In genomic region chr10:29107866-29108498, GRCh38 we compare ENCODE assay signal across 16 cellular contexts.
A peak's percentile ranks its signal among the peaks of the same experiment; 100 is the strongest.
DNase-seq lines count a peak whose midpoint lies in the region; ATAC-seq and TF ChIP-seq lines count a peak whose summit lies in the region.
"Had no signal": no experiment of that assay in that cellular context is flagged by ENCODE, and none has a peak within 500 bp of the region (broad histone marks: within the 10 kb centered on the region; RNA-seq: fewer than 3 reads in every experiment).

No MANE protein-coding gene starts in this region.

- peak overlapping the region; percentile 56 for H4K8ac ChIP-seq in trophoblast cell (ENCODE audit: low read depth, low read length)

- intact Hi-C loops in heart left ventricle (cut with DNase I), result no loop called here

- peak overlapping the region; percentile 85 for H3K14ac ChIP-seq in trophoblast cell (ENCODE audit: low read length)

- TF ChIP-seq CTCF in cardiac muscle cell (IDR thresholded peaks at IDR 0.05; ENCODE audit: low read depth, low read length) (no peak), heart left ventricle (IDR thresholded peaks at IDR 0.05) (no peak), HEK293 (tag by site-specific recombination; IDR thresholded peaks at IDR 0.05) (no peak), VCaP (conservative IDR thresholded peaks at IDR 0.05) (no peak)

- no peaks in the 10 kb centered on the region for H3K36me3 ChIP-seq in cardiac muscle cell
- no peaks in the 10 kb centered on the region for H3K36me3 ChIP-seq in heart left ventricle
- H3K36me3 ChIP-seq in HEK293 (ENCODE audit: control insufficient read depth in 2 of 2, insufficient read depth in 1 of 2, low read length in 2 of 2), result no peaks in the 10 kb centered on the region
- H3K36me3 ChIP-seq in trophoblast cell (ENCODE audit: control insufficient read depth in 1 of 2, insufficient read depth in 2 of 2, low read length in 2 of 2), result peaks cover 0 to 2% of the 10 kb centered on the region in 2 experiments
- H3K36me3 ChIP-seq: HAP-1 had no signal

- H3K79me2 ChIP-seq in trophoblast cell (ENCODE audit: control insufficient read depth, insufficient read depth, low read length, poor library complexity), result peaks cover 12% of the 10 kb centered on the region

- no peak overlapping the region for H4K12ac ChIP-seq in trophoblast cell (ENCODE audit: low read depth, low read length)

- peak overlapping the region; percentile 50 for H3K4ac ChIP-seq in trophoblast cell (ENCODE audit: low read depth, low read length)

- no peaks in the 10 kb centered on the region for H3K9me3 ChIP-seq in cardiac muscle cell (ENCODE audit: low read depth)
- no peaks in the 10 kb centered on the region for H3K9me3 ChIP-seq in heart left ventricle
- no peaks in the 10 kb centered on the region for H3K9me3 ChIP-seq in HEK293 (ENCODE audit: control insufficient read depth, insufficient read depth, low read depth, low read length)
- H3K9me3 ChIP-seq in trophoblast cell (ENCODE audit: insufficient read depth, low read depth, low read length), result no peaks in the 10 kb centered on the region
- H3K9me3 ChIP-seq: HAP-1 had no signal

- TF ChIP-seq POLR2A in heart left ventricle (IDR thresholded peaks at IDR 0.05), result no peak

- H2BK120ac ChIP-seq in trophoblast cell (ENCODE audit: insufficient read depth, low read length, poor library complexity), result peak overlapping the region; percentile 94

- H3K27ac ChIP-seq in cardiac muscle cell, result peak overlapping the region; percentile 83
- no peak overlapping the region for H3K27ac ChIP-seq in heart left ventricle
- no peak overlapping the region for H3K27ac ChIP-seq in HEK293 (ENCODE audit: extremely low read depth, low read depth, low read length)
- H3K27ac ChIP-seq in VCaP, result peak overlapping the region; percentile 89
- H3K27ac ChIP-seq in trophoblast cell (ENCODE audit: low read depth, low read length), result peak overlapping the region; percentile 83
- H3K27ac ChIP-seq: HL-60 had no signal

- H2BK12ac ChIP-seq in trophoblast cell (ENCODE audit: low read length), result peak overlapping the region; percentile 96

- ATAC-seq in heart left ventricle, result no peak
- ATAC-seq in HG03280 (IDR thresholded peaks at IDR 0.05; ENCODE audit: unreplicated experiment), result no peak
- ATAC-seq: CD8-positive, alpha-beta T cell had no signal

- H3K18ac ChIP-seq in trophoblast cell (ENCODE audit: low read length), result peak overlapping the region; percentile 27

- H3K27me3 ChIP-seq in cardiac muscle cell, result no peaks in the 10 kb centered on the region
- H3K27me3 ChIP-seq in heart left ventricle, result no peaks in the 10 kb centered on the region
- no peaks in the 10 kb centered on the region for H3K27me3 ChIP-seq in trophoblast cell (ENCODE audit: insufficient read depth, low read length)

- H3K9ac ChIP-seq in trophoblast cell (ENCODE audit: low read length), result no peak overlapping the region

- H3K4me1 ChIP-seq in cardiac muscle cell (ENCODE audit: low read depth) (peaks cover 76% of the 10 kb centered on the region), heart left ventricle (peaks cover 0 to 4% (median 0%) of the 10 kb centered on the region in 12 donors), HEK293 (ENCODE audit: control insufficient read depth, insufficient read depth, low read length) (peaks cover 11% of the 10 kb centered on the region), trophoblast cell (ENCODE audit: control insufficient read depth in 1 of 2, insufficient read depth in 2 of 2, low read length in 2 of 2) (peaks cover 20 to 38% of the 10 kb centered on the region in 2 experiments)

- H2AK5ac ChIP-seq in trophoblast cell (ENCODE audit: low read length), result peak overlapping the region; percentile 84

- H3K79me1 ChIP-seq in trophoblast cell (ENCODE audit: low read length), result peaks cover 75% of the 10 kb centered on the region

- no peak overlapping the region for H3K4me2 ChIP-seq in trophoblast cell (ENCODE audit: low read length)

- no peak overlapping the region for H3K23ac ChIP-seq in trophoblast cell (ENCODE audit: low read length)

- DNase-seq in cardiac muscle cell (ENCODE audit: low read depth in 1 of 2, low spot score in 1 of 2) (no peak), heart left ventricle (no peak), trophoblast cell (no peak), NCI-H1417 treated with DMSO at 0.1 percent for 48 hours (lab: John Stamatoyannopoulos, UW) (no peak)
- no peak for DNase-seq in activated CD4-positive, alpha-beta T cell treated with anti-CD3 and anti-CD28 coated beads, Interleukin-2, amount 50 U/mL, for 1 hour
- DNase-seq: ACHN; CD8-positive, alpha-beta T cell; COR-L47; DND-41; GDM1; HFFc6 had no signal

- CTCF ChIA-PET in HEK293 (lab: Yijun Ruan, JAX), result interaction anchor here (1.0 to 2.9 kb wide), 3 partner anchors 11 to 197 kb away, joined by 3 to 14 read pairs (median 4); no protein-coding TSS in a partner anchor

- WGBS in heart left ventricle, 4 donors, result 91 to 96% (median 92%) methylated on average over 2 of the region's 2 CpGs
- WGBS in trophoblast cell (ENCODE audit: extremely low coverage, insufficient coverage, insufficient read length), result no CpG with 5 or more reads among the region's 2 CpGs

- H4K91ac ChIP-seq in trophoblast cell (ENCODE audit: low read depth, low read length), result peak overlapping the region; percentile 96

- H2AFZ ChIP-seq in trophoblast cell (ENCODE audit: insufficient read depth, low read length, poor library complexity), result no peak overlapping the region

- POLR2A ChIA-PET in HEK293 (lab: Yijun Ruan, JAX), result no interaction called here

- H3K4me3 ChIP-seq in cardiac muscle cell (no peak overlapping the region), heart left ventricle (no peak overlapping the region), HEK293 (ENCODE audit: low read depth, low read length) (no peak overlapping the region), trophoblast cell (ENCODE audit: low read depth, low read length) (no peak overlapping the region)
- H3K4me3 ChIP-seq: HAP-1 had no signal

- peak overlapping the region; percentile 92 for H2BK5ac ChIP-seq in trophoblast cell (ENCODE audit: low read depth, low read length, poor library complexity)

TF ChIP-seq in HEK293, 187 proteins besides CTCF, POLR2A, EP300 and RAD21:
- TF ChIP-seq RBAK (tag by site-specific recombination; IDR thresholded peaks at IDR 0.05) (peak; percentile 23; the same call in 1 of the 2 replicates), ZNF426 (tag by site-specific recombination; IDR thresholded peaks at IDR 0.05) (no peak)

Comparison
In these comparisons a context has a peak if more than half of its experiments do, and no peak if none do; other contexts are left out.
1. H3K27ac ChIP-seq: peak in cardiac muscle cell (single experiment), VCaP (single experiment) and trophoblast cell (single experiment); none in heart left ventricle (0 of 12) and HEK293 (single experiment).